In the genomic region with DNA sequence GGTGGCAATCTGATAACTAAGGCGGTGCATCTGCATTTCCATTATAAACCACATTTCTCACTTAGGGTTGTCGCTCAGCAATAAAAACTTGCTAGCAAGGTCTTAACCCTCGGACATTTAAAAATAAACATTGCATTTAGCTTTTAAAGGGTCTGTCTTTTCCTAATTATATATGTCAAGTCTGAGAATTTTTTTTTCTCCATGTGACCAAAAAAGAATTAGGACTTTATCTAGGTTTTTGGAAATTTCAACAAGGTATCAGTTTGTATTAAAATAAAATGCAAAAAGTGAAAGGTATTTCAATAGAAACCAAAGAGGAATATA, we compare ENCODE assay signal across 18 cellular contexts.
DNase-seq lines count a peak whose midpoint lies in the region; ATAC-seq, FAIRE-seq and TF ChIP-seq lines count a peak whose summit lies in the region.
"Had no signal": no experiment of that assay in that cellular context is flagged by ENCODE, and none has a peak within 500 bp of the region (broad histone marks: within the 10 kb centered on the region; RNA-seq: fewer than 3 reads in every experiment).

No MANE protein-coding gene starts in this region.

- no peak for TF ChIP-seq EP300 in HepG2 (IDR thresholded peaks at IDR 0.05; ENCODE audit: low read depth in 2 of 2, low read length in 2 of 2)
- TF ChIP-seq EP300 in HepG2 (CRISPR knock-in tag; IDR thresholded peaks at IDR 0.05; ENCODE audit: borderline replicate concordance): no peak
- TF ChIP-seq EP300 in K562 (IDR thresholded peaks at IDR 0.05; ENCODE audit: low read length): no peak

- H3K4me3 ChIP-seq in HepG2 (replicated peaks in 1 of 3; ENCODE audit: insufficient read depth in 1 of 3, low read depth in 2 of 3, low read length in 3 of 3) (no peak overlapping the region), right lobe of liver (no peak overlapping the region), Panc1 (ENCODE audit: low read depth in 2 of 2, low read length in 2 of 2) (no peak overlapping the region), K562 (no peak overlapping the region), colonic mucosa (no peak overlapping the region)
- H3K4me3 ChIP-seq: BLaER1 treated with 17β-estradiol and CSF1 and Interleukin-3, amounts not matched to agents 10 nM and 100 nM; GM12878; GM23338 had no signal

- no peaks in the 10 kb centered on the region for H3K36me3 ChIP-seq in HepG2 (replicated peaks in 1 of 2; ENCODE audit: control insufficient read depth in 1 of 2, insufficient read depth in 2 of 2, low read length in 2 of 2)
- H3K36me3 ChIP-seq in right lobe of liver: no peaks in the 10 kb centered on the region
- no peaks in the 10 kb centered on the region for H3K36me3 ChIP-seq in Panc1 (ENCODE audit: control insufficient read depth, insufficient read depth, low read length)
- H3K36me3 ChIP-seq in K562 (ENCODE audit: control insufficient read depth, insufficient read depth, low read length): no peaks in the 10 kb centered on the region
- no peaks in the 10 kb centered on the region for H3K36me3 ChIP-seq in colonic mucosa
- H3K36me3 ChIP-seq: BE2C; BLaER1 treated with 17β-estradiol and CSF1 and Interleukin-3, amounts not matched to agents 10 nM and 100 nM had no signal

- intact Hi-C loops in HepG2 (cut with micrococcal nuclease; ENCODE audit: unreplicated experiment) (loop anchor here (1.0 to 5.0 kb wide), 6 partner anchors 44 to 298 kb away; no protein-coding TSS in a partner anchor), right lobe of liver (cut with DNase I) (no loop called here), Panc1 (cut with micrococcal nuclease; ENCODE audit: unreplicated experiment) (loop anchor here (5.0 kb wide), 2 partner anchors 201 to 296 kb away; no protein-coding TSS in a partner anchor), K562 (cut with micrococcal nuclease) (loop anchor here (1.0 to 5.0 kb wide), 4 partner anchors 47 to 298 kb away; no protein-coding TSS in a partner anchor), colonic mucosa (cut with DNase I) (loop anchor here (5.0 kb wide), 1 partner anchor 201 kb away; no protein-coding TSS in a partner anchor)

- no peaks in the 10 kb centered on the region for H3K79me2 ChIP-seq in HepG2 (ENCODE audit: insufficient read depth, low read length)
- no peaks in the 10 kb centered on the region for H3K79me2 ChIP-seq in K562 (ENCODE audit: control insufficient read depth, insufficient read depth, low read length)

- no peak overlapping the region for H3K27ac ChIP-seq in HepG2 (ENCODE audit: extremely low read length, insufficient read depth, low read length)
- no peak overlapping the region for H3K27ac ChIP-seq in right lobe of liver
- H3K27ac ChIP-seq in Panc1 (ENCODE audit: low read length): peak overlapping the region; percentile 78; the same call in 1 of the 2 replicates
- no peak overlapping the region for H3K27ac ChIP-seq in K562 (ENCODE audit: extremely low read depth, low read depth, low read length)
- H3K27ac ChIP-seq in colonic mucosa: no peak overlapping the region
- H3K27ac ChIP-seq: 22Rv1; BLaER1 treated with 17β-estradiol and CSF1 and Interleukin-3, amounts not matched to agents 10 nM and 100 nM had no signal

- H4K20me1 ChIP-seq in HepG2 (ENCODE audit: insufficient read depth, low read length): no peaks in the 10 kb centered on the region
- H4K20me1 ChIP-seq in K562 (replicated peaks; ENCODE audit: control insufficient read depth, insufficient read depth, low read length): no peaks in the 10 kb centered on the region
- H4K20me1 ChIP-seq: BLaER1 treated with 17β-estradiol and CSF1 and Interleukin-3, amounts not matched to agents 10 nM and 100 nM had no signal

- CTCF ChIA-PET in HepG2 (lab: Yijun Ruan, JAX; ENCODE audit: low intra/inter-chr PET ratio, low total read pairs) (interaction anchor here (0.8 to 3.0 kb wide), 6 partner anchors 48 to 298 kb away, joined by 3 to 27 read pairs (median 10); no protein-coding TSS in a partner anchor), Panc1 (lab: Charles Lee) (interaction anchor here (1.0 kb wide), 1 partner anchor 201 kb away, joined by 14 read pairs; no protein-coding TSS in a partner anchor), K562 (lab: Yijun Ruan, JAX; ENCODE audit: low intra/inter-chr PET ratio) (interaction anchor here (0.9 to 1.5 kb wide), 4 partner anchors 46 to 297 kb away, joined by 3 to 14 read pairs (median 4); no protein-coding TSS in a partner anchor)

- TF ChIP-seq POLR2A in HepG2 (IDR thresholded peaks at IDR 0.05; ENCODE audit: insufficient read depth in 1 of 2, low read depth in 2 of 2, low read length in 2 of 2) (no peak), right lobe of liver (IDR thresholded peaks at IDR 0.05) (no peak), K562 (conservative IDR thresholded peaks at IDR 0.05) (no peak)

- TF ChIP-seq RAD21 in HepG2 (CRISPR knock-in tag; IDR thresholded peaks at IDR 0.05) (no peak), K562 (CRISPR knock-in tag; conservative IDR thresholded peaks at IDR 0.05 in 1 of 2, IDR thresholded peaks at IDR 0.05 in 1 of 2) (no peak)

- no peak overlapping the region for H2AFZ ChIP-seq in HepG2 (ENCODE audit: low read length)
- no peak overlapping the region for H2AFZ ChIP-seq in K562 (ENCODE audit: low read depth, low read length)
- H2AFZ ChIP-seq: GM23338 had no signal

- H3K4me1 ChIP-seq in HepG2 (ENCODE audit: insufficient read depth, low read length) (peaks cover 17% of the 10 kb centered on the region), right lobe of liver (no peaks in the 10 kb centered on the region), Panc1 (ENCODE audit: control insufficient read depth, insufficient read depth, low read length) (peaks cover 37% of the 10 kb centered on the region), K562 (replicated peaks in 1 of 2; ENCODE audit: control insufficient read depth in 2 of 2, insufficient read depth in 2 of 2, low read length in 2 of 2) (peaks cover 0 to 22% of the 10 kb centered on the region in 2 experiments; a peak in 2 of 5 replicates), colonic mucosa (no peaks in the 10 kb centered on the region)
- H3K4me1 ChIP-seq: BE2C had no signal

- TF ChIP-seq CTCF in HepG2 (CRISPR knock-in tag; IDR thresholded peaks at IDR 0.05) (no peak), right lobe of liver (IDR thresholded peaks at IDR 0.05) (no peak), Panc1 (IDR thresholded peaks at IDR 0.05) (peak; percentile 58), K562 (IDR thresholded peaks at IDR 0.05 in 2 of 3, conservative IDR thresholded peaks at IDR 0.05 in 1 of 3; ENCODE audit: insufficient read depth in 2 of 3, low read depth in 1 of 3, low read length in 3 of 3) (no peak), colonic mucosa (IDR thresholded peaks at IDR 0.05) (no peak)

- H3K4me2 ChIP-seq in HepG2 (ENCODE audit: low read depth, low read length) (no peak overlapping the region), K562 (ENCODE audit: insufficient read depth, low read length) (no peak overlapping the region)
- H3K4me2 ChIP-seq: GM23338 had no signal

- H3K9me3 ChIP-seq in HepG2 (ENCODE audit: low read length) (no peaks in the 10 kb centered on the region), right lobe of liver (no peaks in the 10 kb centered on the region), Panc1 (ENCODE audit: control insufficient read depth, insufficient read depth, low read depth, low read length) (no peaks in the 10 kb centered on the region), K562 (replicated peaks; ENCODE audit: control insufficient read depth, insufficient read depth, low read depth, low read length) (no peaks in the 10 kb centered on the region), colonic mucosa (no peaks in the 10 kb centered on the region)
- H3K9me3 ChIP-seq: BE2C; BLaER1 treated with 17β-estradiol and CSF1 and Interleukin-3, amounts not matched to agents 10 nM and 100 nM had no signal

- no peak for ATAC-seq in HepG2
- no peak for ATAC-seq in right lobe of liver
- ATAC-seq in Panc1: no peak
- no peak for ATAC-seq in K562
- ATAC-seq: GM12878 had no signal

- H3K9me1 ChIP-seq in K562 (ENCODE audit: control insufficient read depth, insufficient read depth, low read length): no peaks in the 10 kb centered on the region

- in situ Hi-C loops in HepG2 (cut with HindIII; ENCODE audit: extremely low pct_ligation_motif_present, low pct_unique_long_range_greater_than_20kb) (loop anchor here (5.0 kb wide), 1 partner anchor 201 kb away; no protein-coding TSS in a partner anchor), Panc1 (cut with HindIII; ENCODE audit: low pct_unique_long_range_greater_than_20kb, low sequenced_read_pairs) (no loop called here), K562 (cut with MboI) (no loop called here)

- H3K27me3 ChIP-seq in HepG2 (ENCODE audit: control insufficient read depth in 1 of 2, insufficient read depth in 2 of 2, low read length in 2 of 2): peaks cover 0 to 48% of the 10 kb centered on the region in 2 experiments; a peak in 3 of 5 replicates
- no peaks in the 10 kb centered on the region for H3K27me3 ChIP-seq in right lobe of liver
- no peaks in the 10 kb centered on the region for H3K27me3 ChIP-seq in Panc1 (ENCODE audit: control insufficient read depth, insufficient read depth, low read length)
- H3K27me3 ChIP-seq in K562 (ENCODE audit: control insufficient read depth in 2 of 2, insufficient read depth in 2 of 2, low read length in 2 of 2): no peaks in the 10 kb centered on the region
- H3K27me3 ChIP-seq in colonic mucosa: no peaks in the 10 kb centered on the region
- H3K27me3 ChIP-seq: BE2C; BLaER1 treated with 17β-estradiol and CSF1 and Interleukin-3, amounts not matched to agents 10 nM and 100 nM had no signal

- no peak for FAIRE-seq in HepG2 (lab: Jason Lieb, UNC)
- FAIRE-seq in K562 (lab: Jason Lieb, UNC): no peak
- FAIRE-seq: A204.1, GM12878, GM19239 had no signal

- WGBS in HepG2 (ENCODE audit: low lambda C conversion rate): 27% methylated on average over 3 of the region's 3 CpGs
- whole genome bisulfite sequencing in right lobe of liver (ENCODE audit: insufficient coverage, low coverage, low lambda C conversion rate, missing lambda C conversion rate): 39% methylated on average over 3 of the region's 3 CpGs
- WGBS in K562 (ENCODE audit: insufficient coverage, low coverage, missing lambda C conversion rate): 0% methylated on average over 3 of the region's 3 CpGs

- BruUV-seq in HepG2 (replicated peaks; lab: Mats Ljungman, UMichigan) (no TSS peak), Panc1 (replicated peaks; lab: Mats Ljungman, UMichigan) (no TSS peak), K562 (replicated peaks; lab: Mats Ljungman, UMichigan) (no TSS peak)

- no peak overlapping the region for H3K9ac ChIP-seq in HepG2 (ENCODE audit: insufficient read depth, low read depth, low read length)
- no peak overlapping the region for H3K9ac ChIP-seq in K562 (ENCODE audit: insufficient read depth in 1 of 2, low read depth in 2 of 2, low read length in 2 of 2)
- no peak overlapping the region for H3K9ac ChIP-seq in colonic mucosa (ENCODE audit: low read depth in 2 of 2, low read length in 2 of 2)
- H3K9ac ChIP-seq: BLaER1 treated with 17β-estradiol and CSF1 and Interleukin-3, amounts not matched to agents 10 nM and 100 nM had no signal

- POLR2A ChIA-PET in HepG2 (lab: Yijun Ruan, JAX): no interaction called here
- POLR2A ChIA-PET in Panc1 (lab: Charles Lee): no interaction called here
- POLR2A ChIA-PET in K562 (lab: Yijun Ruan, JAX): no interaction called here

- DNase-seq in HepG2 (ENCODE audit: low spot score): no peak
- no peak for DNase-seq in right lobe of liver
- no peak for DNase-seq in Panc1 (ENCODE audit: low read depth, low spot score)
- DNase-seq in K562 (ENCODE audit: extremely low read depth in 1 of 4, low spot score in 3 of 4): no peak
- no peak for DNase-seq in cerebellar cortex (ENCODE audit: low spot score)
- no peak for DNase-seq in NCI-H1105 treated with DMSO at 0.1 percent for 48 hours (lab: John Stamatoyannopoulos, UW)
- DNase-seq in colonic mucosa: no peak
- DNase-seq: AML-193; BE2C; CD4-positive, alpha-beta memory T cell; DND-41; H9 had no signal

Comparison
In these comparisons a context has a peak if more than half of its experiments do, and no peak if none do; other contexts are left out.
1. intact Hi-C loops: an anchor here in HepG2 (1.0 to 5.0 kb wide), Panc1 (5.0 kb wide), K562 (1.0 to 5.0 kb wide) and colonic mucosa (5.0 kb wide); none called in right lobe of liver.